In genomic region chr14:22561366-22561660, GRCh38 we compare ENCODE assay signal across 10 cellular contexts. TPM values are rescaled to one million over a fixed set of nuclear protein-coding genes. Genes with fewer than 3 reads are reported as not detected.
DNase-seq lines count a peak whose midpoint lies in the region; ATAC-seq and TF ChIP-seq lines count a peak whose summit lies in the region.
"Had no signal": no experiment of that assay in that cellular context is flagged by ENCODE, and none has a peak within 500 bp of the region (broad histone marks: within the 10 kb centered on the region; RNA-seq: fewer than 3 reads in every experiment).

No MANE protein-coding gene starts in this region.

- H3K27ac Mint-ChIP-seq in IgD-negative memory B cell (peak overlapping the region; percentile 80 to 93 (median 91)), natural killer cell (peak overlapping the region; percentile 98 to 100)
- H3K27ac Mint-ChIP-seq in activated naive CD8-positive, alpha-beta T cell treated with anti-CD3 and anti-CD28 coated beads, Interleukin-2, amount 50 U/mL, for 24 hours = peak overlapping the region; percentile 99

- H3K27me3 Mint-ChIP-seq in IgD-negative memory B cell = no peaks in the 10 kb centered on the region
- H3K27me3 Mint-ChIP-seq in activated naive CD8-positive, alpha-beta T cell treated with anti-CD3 and anti-CD28 coated beads, Interleukin-2, amount 50 U/mL, for 24 hours = peaks cover 1% of the 10 kb centered on the region
- peaks cover 0 to under 1% of the 10 kb centered on the region in 2 donors for H3K27me3 Mint-ChIP-seq in natural killer cell (ENCODE audit: low read depth in 2 of 2)

- no peak for DNase-seq in activated naive CD8-positive, alpha-beta T cell treated with anti-CD3 and anti-CD28 coated beads, Interleukin-2, amount 50 U/mL, for 24 hours
- DNase-seq in natural killer cell (no peak), NCI-H128 (lab: John Stamatoyannopoulos, UW; ENCODE audit: unreplicated experiment) (no peak), AG08396 (ENCODE audit: low spot score) (no peak), NCI-H446 treated with DMSO at 0.1 percent for 48 hours (lab: John Stamatoyannopoulos, UW) (no peak)
- DNase-seq: NCI-H82, SK-N-SH had no signal

- peaks cover 0 to 6% (median 0%) of the 10 kb centered on the region in 11 experiments; a peak in 2 of 22 replicates for H4K20me1 ChIP-seq in BLaER1 treated with 17β-estradiol and CSF1 and Interleukin-3, amounts not matched to agents 10 nM and 100 nM

- no peaks in the 10 kb centered on the region for H3K27me3 ChIP-seq in BLaER1 treated with 17β-estradiol and CSF1 and Interleukin-3, amounts not matched to agents 10 nM and 100 nM

- no peaks in the 10 kb centered on the region for H3K9me3 ChIP-seq in BLaER1 treated with 17β-estradiol and CSF1 and Interleukin-3, amounts not matched to agents 10 nM and 100 nM (replicated peaks in 1 of 11)
- H3K9me3 ChIP-seq: SK-N-SH had no signal

- H3K9me3 Mint-ChIP-seq in IgD-negative memory B cell = peaks cover 0 to under 1% (median 0%) of the 10 kb centered on the region in 3 donors
- H3K9me3 Mint-ChIP-seq in activated naive CD8-positive, alpha-beta T cell treated with anti-CD3 and anti-CD28 coated beads, Interleukin-2, amount 50 U/mL, for 24 hours = peaks cover 1% of the 10 kb centered on the region
- no peaks in the 10 kb centered on the region for H3K9me3 Mint-ChIP-seq in natural killer cell

- peaks cover 45 to 60% (median 50%) of the 10 kb centered on the region in 3 donors for H3K4me1 Mint-ChIP-seq in IgD-negative memory B cell
- peaks cover 99% of the 10 kb centered on the region for H3K4me1 Mint-ChIP-seq in activated naive CD8-positive, alpha-beta T cell treated with anti-CD3 and anti-CD28 coated beads, Interleukin-2, amount 50 U/mL, for 24 hours
- peaks cover 91 to 99% of the 10 kb centered on the region in 2 donors for H3K4me1 Mint-ChIP-seq in natural killer cell

- peak overlapping the region in 3 of 4 donors; percentile 28 to 77 (median 74) for H3K4me3 Mint-ChIP-seq in IgD-negative memory B cell
- H3K4me3 Mint-ChIP-seq in activated naive CD8-positive, alpha-beta T cell treated with anti-CD3 and anti-CD28 coated beads, Interleukin-2, amount 50 U/mL, for 24 hours = peak overlapping the region; percentile 78
- H3K4me3 Mint-ChIP-seq in natural killer cell = peak overlapping the region; percentile 73

- H3K4me1 ChIP-seq in BLaER1 treated with 17β-estradiol and CSF1 and Interleukin-3, amounts not matched to agents 10 nM and 100 nM = peaks cover 93 to 100% (median 98%) of the 10 kb centered on the region in 10 experiments

- H3K27ac ChIP-seq in BLaER1 treated with 17β-estradiol and CSF1 and Interleukin-3, amounts not matched to agents 10 nM and 100 nM = peak overlapping the region in 10 of 11 experiments; percentile 49 to 100 (median 100); a peak in 20 of 22 replicates

- H3K9ac ChIP-seq in BLaER1 treated with 17β-estradiol and CSF1 and Interleukin-3, amounts not matched to agents 10 nM and 100 nM = peak overlapping the region; percentile 11 to 99 (median 95); a peak in 20 of 22 replicates
- H3K9ac ChIP-seq: SK-N-SH had no signal

- H3K4me3 ChIP-seq in BLaER1 treated with 17β-estradiol and CSF1 and Interleukin-3, amounts not matched to agents 10 nM and 100 nM = peak overlapping the region in 8 of 10 experiments; percentile 18 to 51 (median 40); a peak in 12 of 20 replicates

- H3K4me2 ChIP-seq in BLaER1 treated with 17β-estradiol and CSF1 and Interleukin-3, amounts not matched to agents 10 nM and 100 nM = peak overlapping the region; percentile 83 to 98 (median 92)
- H3K4me2 ChIP-seq: SK-N-SH had no signal

- intact Hi-C loops in natural killer cell (cut with micrococcal nuclease) = loop anchor here (5.0 kb wide), 1 partner anchor 311 kb away; the partner anchor contains the start of gene LRP10

- no peak for TF ChIP-seq CTCF in natural killer cell (IDR thresholded peaks at IDR 0.05)

- ATAC-seq in activated naive CD8-positive, alpha-beta T cell treated with anti-CD3 and anti-CD28 coated beads, Interleukin-2, amount 50 U/mL, for 24 hours = no peak
- ATAC-seq in natural killer cell (no peak), HG03565 (IDR thresholded peaks at IDR 0.05; ENCODE audit: unreplicated experiment) (no peak)

- peaks cover 0 to 31% (median 14%) of the 10 kb centered on the region in 11 experiments; a peak in 14 of 22 replicates for H3K36me3 ChIP-seq in BLaER1 treated with 17β-estradiol and CSF1 and Interleukin-3, amounts not matched to agents 10 nM and 100 nM

- H3K36me3 Mint-ChIP-seq in IgD-negative memory B cell (no peaks in the 10 kb centered on the region), natural killer cell (peaks cover 6% of the 10 kb centered on the region)
- H3K36me3 Mint-ChIP-seq in activated naive CD8-positive, alpha-beta T cell treated with anti-CD3 and anti-CD28 coated beads, Interleukin-2, amount 50 U/mL, for 24 hours (ENCODE audit: low read depth) = peaks cover 35% of the 10 kb centered on the region

RNA-seq across cellular contexts. Expression of gene DAD1, which starts 27.7 kb away (rescaled TPM):
- 420 TPM for polyA plus RNA-seq in IgD-negative memory B cell
- 10 to 100 TPM; 79.5 to 97.9 (median 92.8) TPM for total RNA-seq in natural killer cell

RNA-seq across cellular contexts. Expression of gene ABHD4, which starts 36.8 kb away (rescaled TPM):
- polyA plus RNA-seq in IgD-negative memory B cell = 9.0 TPM
- total RNA-seq in natural killer cell = 10 to 100 TPM; 29.7 to 39.3 (median 30.2) TPM
